ENCODE assay signal across 19 cellular contexts in genomic region chr4:85870298-85871083, GRCh38.
"Had no signal": no experiment of that assay in that cellular context is flagged by ENCODE, and none has a peak within 500 bp of the region (broad histone marks: within the 10 kb centered on the region; RNA-seq: fewer than 3 reads in every experiment).

No MANE protein-coding gene starts in this region.

- H3K36me3 ChIP-seq: brain microvascular endothelial cell, gastrocnemius medialis, lower lobe of right lung, neural progenitor cell, right atrium auricular region, tibial artery had no signal

- H3K27me3 ChIP-seq: brain microvascular endothelial cell, gastrocnemius medialis, neural progenitor cell, right atrium auricular region, tibial artery had no signal

- H3K4me3 ChIP-seq: gastrocnemius medialis, lower lobe of right lung, neural progenitor cell, right atrium auricular region, tibial artery had no signal

- H3K4me1 ChIP-seq: lower lobe of right lung had no signal

- DNase-seq: activated CD4-positive, alpha-beta memory T cell treated with anti-CD3 and anti-CD28 coated beads for 36 hours; activated CD4-positive, alpha-beta T cell treated with anti-CD3 and anti-CD28 coated beads for 4 hours; activated CD4-positive, CD25-positive, alpha-beta regulatory T cell; activated gamma-delta T cell treated with Interleukin-2 at 50 U/mL for 16 hours; anterior cingulate cortex; brain microvascular endothelial cell; caudate nucleus; effector memory CD4-positive, alpha-beta T cell; gastrocnemius medialis; head of caudate nucleus; lower lobe of right lung; mesendoderm; naive B cell; stimulated activated CD4-positive, alpha-beta T cell treated with anti-CD3 and anti-CD28 coated beads, Interleukin-1b, Interleukin-23, amount 100 ng/mL, for 48 hours; tibial artery had no signal

- ATAC-seq: esophagus mucosa, gastrocnemius medialis, left lobe of liver had no signal

- H3K9me3 ChIP-seq: gastrocnemius medialis, lower lobe of right lung, right atrium auricular region, tibial artery had no signal

- H3K27ac ChIP-seq: brain microvascular endothelial cell, gastrocnemius medialis, lower lobe of right lung, neural progenitor cell, right atrium auricular region had no signal
